Comparison of ENCODE assay signal across 8 cellular contexts in the genomic region with DNA sequence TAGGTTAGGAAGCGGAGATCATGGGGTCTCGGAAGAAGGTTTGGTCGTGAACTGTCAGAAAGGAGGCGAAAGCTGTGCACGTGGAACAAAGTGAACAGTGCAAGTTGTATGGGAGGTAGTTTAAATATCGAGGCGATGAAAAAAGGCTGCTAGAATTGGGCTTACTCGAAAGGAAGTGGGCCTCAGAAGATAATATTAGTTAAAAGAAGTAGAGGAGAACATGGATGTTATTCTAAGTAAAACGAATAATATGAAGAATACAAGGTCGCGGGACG. TPM values are rescaled to one million over a fixed set of nuclear protein-coding genes. Genes with fewer than 3 reads are reported as not detected.
DNase-seq lines count a peak whose midpoint lies in the region; ATAC-seq and TF ChIP-seq lines count a peak whose summit lies in the region.

No MANE protein-coding gene starts in this region.

- peaks cover 37% of the 10 kb centered on the region for H4K20me1 ChIP-seq in smooth muscle cell (ENCODE audit: low read depth)

- H3K9ac ChIP-seq in smooth muscle cell (ENCODE audit: low read depth) = peak overlapping the region; percentile 69

- peak overlapping the region; percentile 94 for H3K4me3 Mint-ChIP-seq in activated CD4-positive, alpha-beta T cell treated with anti-CD3 and anti-CD28 coated beads for 36 hours
- peak overlapping the region; percentile 90 to 98 (median 95) for H3K4me3 Mint-ChIP-seq in T-cell

- H3F3A ChIP-seq in smooth muscle cell (ENCODE audit: low read depth) = no peaks in the 10 kb centered on the region

- H3K36me3 Mint-ChIP-seq in activated CD4-positive, alpha-beta T cell treated with anti-CD3 and anti-CD28 coated beads for 36 hours (ENCODE audit: low read depth) = peaks cover 33% of the 10 kb centered on the region
- H3K36me3 Mint-ChIP-seq in T-cell = peaks cover 18% of the 10 kb centered on the region

- H3K4me3 ChIP-seq in smooth muscle cell = peak overlapping the region; percentile 77

- H3K4me2 ChIP-seq in smooth muscle cell = peak overlapping the region; percentile 89

- intact Hi-C loops in activated CD4-positive, alpha-beta T cell treated with anti-CD3 and anti-CD28 coated beads for 36 hours (cut with DNase I, micrococcal nuclease) = no loop called here

- no peaks in the 10 kb centered on the region for H3K9me3 Mint-ChIP-seq in activated CD4-positive, alpha-beta T cell treated with anti-CD3 and anti-CD28 coated beads for 36 hours (ENCODE audit: low read depth)
- no peaks in the 10 kb centered on the region for H3K9me3 Mint-ChIP-seq in T-cell

- peak overlapping the region; percentile 90 for H3K27ac Mint-ChIP-seq in activated CD4-positive, alpha-beta T cell treated with anti-CD3 and anti-CD28 coated beads for 36 hours
- H3K27ac Mint-ChIP-seq in T-cell = peak overlapping the region; percentile 85 to 94

- CTCF ChIA-PET in activated CD4-positive, alpha-beta T cell treated with anti-CD3 and anti-CD28 coated beads for 36 hours (lab: Charles Lee) = interaction anchor here (1.1 to 2.6 kb wide), 3 partner anchors 9 to 35 kb away, joined by 3 to 13 read pairs (median 5); no protein-coding TSS in a partner anchor
- CTCF ChIA-PET in T-cell (lab: Charles Lee) = interaction anchor here in 1 of 2 donors (0.6 kb wide), 1 partner anchor 977 kb away, joined by 6 read pairs; no protein-coding TSS in a partner anchor

- peaks cover 70% of the 10 kb centered on the region for H3K79me2 ChIP-seq in smooth muscle cell (ENCODE audit: low read depth)

- peaks cover 19% of the 10 kb centered on the region for H3K4me1 ChIP-seq in smooth muscle cell (ENCODE audit: low read depth)

- H3K36me3 ChIP-seq in smooth muscle cell (ENCODE audit: low read depth) = peaks cover 7% of the 10 kb centered on the region

- TF ChIP-seq CTCF in smooth muscle cell (IDR thresholded peaks at IDR 0.05; ENCODE audit: borderline replicate concordance, insufficient read depth, poor library complexity, severe bottlenecking) = no peak
- no peak for TF ChIP-seq CTCF in GM10266 (IDR thresholded peaks at IDR 0.05; ENCODE audit: control insufficient read depth, insufficient read depth, low read depth, missing control alignments)

- 1% methylated on average over 12 of the region's 12 CpGs for whole genome bisulfite sequencing in smooth muscle cell (ENCODE audit: low lambda C conversion rate)

- peak overlapping the region; percentile 85 for H2AFZ ChIP-seq in smooth muscle cell (ENCODE audit: low read depth)

- peak overlapping the region; percentile 6 for H3K27ac ChIP-seq in smooth muscle cell (ENCODE audit: low read depth)

- no peak for DNase-seq in activated CD4-positive, alpha-beta T cell treated with anti-CD3 and anti-CD28 coated beads for 36 hours
- DNase-seq in activated CD4-positive, alpha-beta T cell treated with anti-CD3 and anti-CD28 coated beads for 4 hours = no peak
- DNase-seq in T-cell (no peak), globus pallidus (ENCODE audit: low spot score) (peak; percentile 2), smooth muscle cell (lab: John Stamatoyannopoulos, UW; ENCODE audit: unreplicated experiment) (no peak), SKM-1 (lab: John Stamatoyannopoulos, UW; ENCODE audit: unreplicated experiment) (no peak), GM10266 (ENCODE audit: extremely low spot score) (no peak)

- H3K9me3 ChIP-seq in smooth muscle cell (replicated peaks; ENCODE audit: low read depth) = no peaks in the 10 kb centered on the region

- H3K27me3 Mint-ChIP-seq in activated CD4-positive, alpha-beta T cell treated with anti-CD3 and anti-CD28 coated beads for 36 hours = no peaks in the 10 kb centered on the region
- H3K27me3 Mint-ChIP-seq in T-cell = no peaks in the 10 kb centered on the region

- H3K27me3 ChIP-seq in smooth muscle cell (ENCODE audit: low read depth) = no peaks in the 10 kb centered on the region

- no peak for ATAC-seq in activated CD4-positive, alpha-beta T cell treated with anti-CD3 and anti-CD28 coated beads for 36 hours
- peak in 3 of 4 experiments; percentile 3 to 8 (median 5) for ATAC-seq in T-cell (replicated peaks in 1 of 4)
- no peak for ATAC-seq in activated CD4-positive, CD25-positive, alpha-beta regulatory T cell treated with anti-CD3 and anti-CD28 coated beads, Interleukin-2, amount 50 U/mL, for 24 hours

- H3K4me1 Mint-ChIP-seq in activated CD4-positive, alpha-beta T cell treated with anti-CD3 and anti-CD28 coated beads for 36 hours = peaks cover 54% of the 10 kb centered on the region
- peaks cover 64 to 76% (median 70%) of the 10 kb centered on the region in 3 donors for H3K4me1 Mint-ChIP-seq in T-cell

- POLR2A ChIA-PET in activated CD4-positive, alpha-beta T cell treated with anti-CD3 and anti-CD28 coated beads for 36 hours (lab: Charles Lee) = no interaction called here
- POLR2A ChIA-PET in T-cell (lab: Charles Lee) = interaction anchor here (0.6 to 1.8 kb wide), 4 partner anchors 10 to 563 kb away, joined by 3 to 6 read pairs (median 4); a partner anchor contains a TSS

RNA-seq across cellular contexts. Expression of a gene that starts 0.6 kb away (rescaled TPM):
- 10 to 100 TPM; 45.0 to 63.7 TPM for total RNA-seq in activated CD4-positive, alpha-beta T cell treated with anti-CD3 and anti-CD28 coated beads for 36 hours
- 10 to 100 TPM; 12.2 to 32.8 (median 26.2) TPM for total RNA-seq in T-cell
- total RNA-seq in smooth muscle cell = 17.3 and 19.7 TPM in 2 replicates
- 12.9 and 13.4 TPM in 2 replicates for polyA plus RNA-seq in smooth muscle cell

RNA-seq across cellular contexts. Expression of a gene that starts 0.7 kb away (rescaled TPM):
- total RNA-seq in activated CD4-positive, alpha-beta T cell treated with anti-CD3 and anti-CD28 coated beads for 36 hours = 10 to 100 TPM; 18.8 to 20.9 TPM
- total RNA-seq in T-cell = 10 to 100 TPM; 19.9 to 26.4 (median 23.3) TPM
- total RNA-seq in smooth muscle cell = 30.1 and 41.2 TPM in 2 replicates
- polyA plus RNA-seq in smooth muscle cell = 10.5 and 17.3 TPM in 2 replicates

Comparison
In these comparisons a context has a peak if more than half of its experiments do, and no peak if none do; other contexts are left out.
1. ATAC-seq: peak in T-cell (3 of 4); none in activated CD4-positive, alpha-beta T cell treated with anti-CD3 and anti-CD28 coated beads for 36 hours (single experiment) and activated CD4-positive, CD25-positive, alpha-beta regulatory T cell treated with anti-CD3 and anti-CD28 coated beads, Interleukin-2, amount 50 U/mL, for 24 hours (0 of 2).